1 cellular context compared by ENCODE assay signal in the genomic region with DNA sequence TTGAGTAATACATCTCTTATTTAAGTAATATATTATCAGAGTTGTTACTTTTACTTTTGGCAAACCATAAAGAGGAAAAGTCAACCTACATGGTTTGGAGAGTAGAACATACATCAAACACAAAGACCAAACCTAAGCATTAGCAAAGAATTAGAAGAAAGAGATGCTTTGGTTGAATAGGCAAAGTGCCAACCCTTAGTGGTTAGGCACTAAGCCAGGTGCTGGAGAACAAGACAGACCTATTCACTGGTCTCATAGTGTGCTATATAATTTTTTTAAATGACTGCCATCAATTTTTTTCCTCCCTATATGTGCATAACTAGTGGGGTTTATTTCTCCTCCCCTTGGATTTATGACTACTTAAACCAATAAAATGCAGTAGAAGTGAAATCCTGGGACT.
TF ChIP-seq lines count a peak whose summit lies in the region.

No MANE protein-coding gene starts in this region.

TF ChIP-seq in SK-N-SH treated with all-trans-retinoic acid at 6 μM for 48 hours, 23 proteins besides CTCF, POLR2A, EP300 and RAD21 (continued from another document):
- TF ChIP-seq, protein P1, sequence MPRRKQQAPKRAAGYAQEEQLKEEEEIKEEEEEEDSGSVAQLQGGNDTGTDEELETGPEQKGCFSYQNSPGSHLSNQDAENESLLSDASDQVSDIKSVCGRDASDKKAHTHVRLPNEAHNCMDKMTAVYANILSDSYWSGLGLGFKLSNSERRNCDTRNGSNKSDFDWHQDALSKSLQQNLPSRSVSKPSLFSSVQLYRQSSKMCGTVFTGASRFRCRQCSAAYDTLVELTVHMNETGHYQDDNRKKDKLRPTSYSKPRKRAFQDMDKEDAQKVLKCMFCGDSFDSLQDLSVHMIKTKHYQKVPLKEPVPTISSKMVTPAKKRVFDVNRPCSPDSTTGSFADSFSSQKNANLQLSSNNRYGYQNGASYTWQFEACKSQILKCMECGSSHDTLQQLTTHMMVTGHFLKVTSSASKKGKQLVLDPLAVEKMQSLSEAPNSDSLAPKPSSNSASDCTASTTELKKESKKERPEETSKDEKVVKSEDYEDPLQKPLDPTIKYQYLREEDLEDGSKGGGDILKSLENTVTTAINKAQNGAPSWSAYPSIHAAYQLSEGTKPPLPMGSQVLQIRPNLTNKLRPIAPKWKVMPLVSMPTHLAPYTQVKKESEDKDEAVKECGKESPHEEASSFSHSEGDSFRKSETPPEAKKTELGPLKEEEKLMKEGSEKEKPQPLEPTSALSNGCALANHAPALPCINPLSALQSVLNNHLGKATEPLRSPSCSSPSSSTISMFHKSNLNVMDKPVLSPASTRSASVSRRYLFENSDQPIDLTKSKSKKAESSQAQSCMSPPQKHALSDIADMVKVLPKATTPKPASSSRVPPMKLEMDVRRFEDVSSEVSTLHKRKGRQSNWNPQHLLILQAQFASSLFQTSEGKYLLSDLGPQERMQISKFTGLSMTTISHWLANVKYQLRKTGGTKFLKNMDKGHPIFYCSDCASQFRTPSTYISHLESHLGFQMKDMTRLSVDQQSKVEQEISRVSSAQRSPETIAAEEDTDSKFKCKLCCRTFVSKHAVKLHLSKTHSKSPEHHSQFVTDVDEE (CRISPR knock-in tag; IDR thresholded peaks at IDR 0.05) = no peak
- no peak for TF ChIP-seq ZC3H10 (CRISPR knock-in tag; IDR thresholded peaks at IDR 0.05)
- no peak for TF ChIP-seq ZFP30 (CRISPR knock-in tag; IDR thresholded peaks at IDR 0.05)
- TF ChIP-seq TCF4 (CRISPR knock-in tag; IDR thresholded peaks at IDR 0.05; ENCODE audit: borderline replicate concordance) = no peak
- TF ChIP-seq ISL1 (CRISPR knock-in tag; IDR thresholded peaks at IDR 0.05) = no peak
